18 cellular contexts compared by ENCODE assay signal in the genomic region with DNA sequence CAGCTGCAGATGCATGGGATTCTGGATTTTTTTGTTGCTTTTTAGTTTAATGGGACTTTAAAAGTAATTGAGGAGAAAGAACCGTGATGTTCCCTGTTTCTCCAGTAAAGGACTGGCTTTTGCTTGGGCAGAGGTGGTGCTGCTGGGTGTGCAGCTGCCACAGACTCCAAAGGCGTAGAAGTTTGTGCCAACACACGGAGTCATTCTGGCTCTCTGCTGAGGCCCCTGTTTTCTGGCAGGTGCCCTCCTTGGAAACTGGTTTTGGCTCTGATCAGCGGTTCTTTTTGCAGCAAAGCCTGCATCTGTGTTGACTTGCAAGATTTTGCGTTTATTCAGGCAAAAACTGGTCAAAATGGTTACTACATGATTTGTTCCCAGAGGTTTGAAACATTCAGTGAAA. TPM values are rescaled to one million over a fixed set of nuclear protein-coding genes. Genes with fewer than 3 reads are reported as not detected.
A peak's percentile ranks its signal among the peaks of the same experiment; 100 is the strongest.
DNase-seq lines count a peak whose midpoint lies in the region; ATAC-seq, FAIRE-seq and TF ChIP-seq lines count a peak whose summit lies in the region.
"Had no signal": no experiment of that assay in that cellular context is flagged by ENCODE, and none has a peak within 500 bp of the region (broad histone marks: within the 10 kb centered on the region; RNA-seq: fewer than 3 reads in every experiment).

No MANE protein-coding gene starts in this region.

- peaks cover 82% of the 10 kb centered on the region for H3K79me2 ChIP-seq in osteoblast (ENCODE audit: insufficient read depth, low read length)

- FAIRE-seq in H54 (lab: Jason Lieb, UNC): no peak
- FAIRE-seq: G401.6 had no signal

- no peaks in the 10 kb centered on the region for H3K9me3 ChIP-seq in T-helper 17 cell (ENCODE audit: control insufficient read depth, low read length, poor library complexity, severe bottlenecking)
- no peaks in the 10 kb centered on the region for H3K9me3 ChIP-seq in osteoblast (ENCODE audit: low read depth, low read length)
- no peaks in the 10 kb centered on the region for H3K9me3 ChIP-seq in WERI-Rb-1 (ENCODE audit: severe bottlenecking)
- H3K9me3 ChIP-seq: BLaER1, HAP-1 had no signal

- H3K27me3 Mint-ChIP-seq in activated T-cell treated with anti-CD3 and anti-CD28 coated beads, Interleukin-2, amount 50 U/mL, for 72 hours (ENCODE audit: low read depth): no peaks in the 10 kb centered on the region
- no peaks in the 10 kb centered on the region for H3K27me3 Mint-ChIP-seq in T-helper 17 cell
- H3K27me3 Mint-ChIP-seq: CD8-positive, alpha-beta memory T cell; IgD-negative memory B cell had no signal

- H3K27ac ChIP-seq in osteoblast (ENCODE audit: low read depth, low read length) (no peak overlapping the region), WERI-Rb-1 (no peak overlapping the region)
- H3K27ac ChIP-seq: 22Rv1, BLaER1 had no signal

- peaks cover 93% of the 10 kb centered on the region for H3K36me3 ChIP-seq in osteoblast (ENCODE audit: insufficient read depth, low read length)
- peaks cover 96% of the 10 kb centered on the region for H3K36me3 ChIP-seq in WERI-Rb-1

- no peak for DNase-seq in activated T-cell treated with anti-CD3 and anti-CD28 coated beads, Interleukin-2, amount 50 U/mL, for 72 hours
- DNase-seq in activated T-cell treated with anti-CD3 and anti-CD28 coated beads for 4 hours (no peak), T-helper 17 cell (no peak), globus pallidus (ENCODE audit: low spot score) (peak; percentile 56), osteoblast (ENCODE audit: insufficient read length, low spot score, missing footprints) (peak; percentile 43), WERI-Rb-1 (no peak), H54 (ENCODE audit: insufficient read length, low spot score) (no peak)
- DNase-seq: CD8-positive, alpha-beta memory T cell; DND-41; NCI-H187; NCI-H226; NCI-H524 treated with DMSO at 0.1 percent for 48 hours had no signal

- H3K27me3 ChIP-seq in osteoblast (ENCODE audit: insufficient read depth, low read length) (no peaks in the 10 kb centered on the region), WERI-Rb-1 (ENCODE audit: insufficient read depth, low read depth, severe bottlenecking) (no peaks in the 10 kb centered on the region)
- H3K27me3 ChIP-seq: BLaER1 had no signal

- H3K36me3 Mint-ChIP-seq in activated T-cell treated with anti-CD3 and anti-CD28 coated beads, Interleukin-2, amount 50 U/mL, for 72 hours (ENCODE audit: insufficient read depth in 2 of 2): peaks cover 7 to 21% of the 10 kb centered on the region in 2 donors
- H3K36me3 Mint-ChIP-seq in T-helper 17 cell (ENCODE audit: low read depth): peaks cover 3% of the 10 kb centered on the region

- H3K4me1 Mint-ChIP-seq in activated T-cell treated with anti-CD3 and anti-CD28 coated beads, Interleukin-2, amount 50 U/mL, for 72 hours (ENCODE audit: low read depth): no peaks in the 10 kb centered on the region
- peaks cover 4% of the 10 kb centered on the region for H3K4me1 Mint-ChIP-seq in T-helper 17 cell
- H3K4me1 Mint-ChIP-seq: IgD-negative memory B cell had no signal

- no peak for ATAC-seq in activated T-cell treated with anti-CD3 and anti-CD28 coated beads, Interleukin-2, amount 50 U/mL, for 72 hours (replicated peaks in 1 of 2)
- no peak for ATAC-seq in T-helper 17 cell
- no peak for ATAC-seq in GM21515 (IDR thresholded peaks at IDR 0.05; ENCODE audit: unreplicated experiment)

- peaks cover 52% of the 10 kb centered on the region for H4K20me1 ChIP-seq in osteoblast (ENCODE audit: insufficient read depth, low read length)

- H3K4me3 Mint-ChIP-seq in activated T-cell treated with anti-CD3 and anti-CD28 coated beads, Interleukin-2, amount 50 U/mL, for 72 hours: no peak overlapping the region
- no peak overlapping the region for H3K4me3 Mint-ChIP-seq in T-helper 17 cell
- H3K4me3 Mint-ChIP-seq: CD8-positive, alpha-beta memory T cell had no signal

- no peak overlapping the region for H3K4me2 ChIP-seq in osteoblast (ENCODE audit: insufficient read depth, low read length)
- H3K4me2 ChIP-seq: BLaER1 had no signal

- no peak overlapping the region for H3K4me3 ChIP-seq in osteoblast (ENCODE audit: insufficient read depth, low read length)
- no peak overlapping the region for H3K4me3 ChIP-seq in WERI-Rb-1 (ENCODE audit: low read depth, low read length)
- H3K4me3 ChIP-seq: BLaER1, HAP-1 had no signal

- TF ChIP-seq CTCF in osteoblast (IDR thresholded peaks at IDR 0.05; ENCODE audit: extremely low read depth, low read depth, low read length): no peak
- TF ChIP-seq CTCF in WERI-Rb-1 (IDR thresholded peaks at IDR 0.05; ENCODE audit: low read depth, low read length): no peak

- peak overlapping the region; percentile 15 for H3K27ac Mint-ChIP-seq in activated T-cell treated with anti-CD3 and anti-CD28 coated beads, Interleukin-2, amount 50 U/mL, for 72 hours
- peak overlapping the region; percentile 41 for H3K27ac Mint-ChIP-seq in T-helper 17 cell

- no peaks in the 10 kb centered on the region for H3K9me3 Mint-ChIP-seq in activated T-cell treated with anti-CD3 and anti-CD28 coated beads, Interleukin-2, amount 50 U/mL, for 72 hours
- H3K9me3 Mint-ChIP-seq: CD8-positive, alpha-beta memory T cell had no signal

- no peak for TF ChIP-seq POLR2A in H54 (IDR thresholded peaks at IDR 0.05; ENCODE audit: low read depth, low read length)

- H3K4me1 ChIP-seq in osteoblast (ENCODE audit: insufficient read depth, low read length): peaks cover 10% of the 10 kb centered on the region
- H3K4me1 ChIP-seq: BLaER1, HAP-1 had no signal

- H2AFZ ChIP-seq in osteoblast (ENCODE audit: low read length): no peak overlapping the region

RNA-seq across cellular contexts. Expression of a gene that starts 16.0 kb away (rescaled TPM):
- total RNA-seq in activated T-cell treated with anti-CD3 and anti-CD28 coated beads, Interleukin-2, amount 50 U/mL, for 72 hours: 10 to 100 TPM; 48.9 to 49.5 TPM
- total RNA-seq in T-helper 17 cell: 10 to 100 TPM; 49.4 to 56.9 TPM
- 34.0 and 36.5 TPM in 2 replicates for total RNA-seq in osteoblast

RNA-seq across cellular contexts. Expression of a gene that starts 31.1 kb away (rescaled TPM):
- 100 to 1,000 TPM; 297 to 311 TPM for total RNA-seq in activated T-cell treated with anti-CD3 and anti-CD28 coated beads, Interleukin-2, amount 50 U/mL, for 72 hours
- total RNA-seq in T-helper 17 cell (100 to 1,000 TPM; 428 to 456 TPM), osteoblast (105 and 107 TPM in 2 replicates)

RNA-seq across cellular contexts. Expression of a gene that starts 32.7 kb away (rescaled TPM):
- total RNA-seq in activated T-cell treated with anti-CD3 and anti-CD28 coated beads, Interleukin-2, amount 50 U/mL, for 72 hours: 100 to 1,000 TPM; 241 to 266 TPM
- 100 to 1,000 TPM; 267 to 273 TPM for total RNA-seq in T-helper 17 cell
- total RNA-seq in osteoblast: 89.6 and 102 TPM in 2 replicates

RNA-seq across cellular contexts. Expression of a gene that starts 59.9 kb away (rescaled TPM):
- total RNA-seq in activated T-cell treated with anti-CD3 and anti-CD28 coated beads, Interleukin-2, amount 50 U/mL, for 72 hours: 100 to 1,000 TPM; 131 to 148 TPM
- total RNA-seq in T-helper 17 cell (100 to 1,000 TPM; 186 to 200 TPM), osteoblast (43.0 and 49.9 TPM in 2 replicates)

Comparison
In these comparisons a context has a peak if more than half of its experiments do, and no peak if none do; other contexts are left out.
1. DNase-seq: peak in globus pallidus (single experiment) and osteoblast (single experiment); none in activated T-cell treated with anti-CD3 and anti-CD28 coated beads, Interleukin-2, amount 50 U/mL, for 72 hours (0 of 2), activated T-cell treated with anti-CD3 and anti-CD28 coated beads for 4 hours (single experiment), T-helper 17 cell (0 of 3), WERI-Rb-1 (single experiment) and H54 (single experiment).